11 cellular contexts compared by ENCODE assay signal in the genomic region with DNA sequence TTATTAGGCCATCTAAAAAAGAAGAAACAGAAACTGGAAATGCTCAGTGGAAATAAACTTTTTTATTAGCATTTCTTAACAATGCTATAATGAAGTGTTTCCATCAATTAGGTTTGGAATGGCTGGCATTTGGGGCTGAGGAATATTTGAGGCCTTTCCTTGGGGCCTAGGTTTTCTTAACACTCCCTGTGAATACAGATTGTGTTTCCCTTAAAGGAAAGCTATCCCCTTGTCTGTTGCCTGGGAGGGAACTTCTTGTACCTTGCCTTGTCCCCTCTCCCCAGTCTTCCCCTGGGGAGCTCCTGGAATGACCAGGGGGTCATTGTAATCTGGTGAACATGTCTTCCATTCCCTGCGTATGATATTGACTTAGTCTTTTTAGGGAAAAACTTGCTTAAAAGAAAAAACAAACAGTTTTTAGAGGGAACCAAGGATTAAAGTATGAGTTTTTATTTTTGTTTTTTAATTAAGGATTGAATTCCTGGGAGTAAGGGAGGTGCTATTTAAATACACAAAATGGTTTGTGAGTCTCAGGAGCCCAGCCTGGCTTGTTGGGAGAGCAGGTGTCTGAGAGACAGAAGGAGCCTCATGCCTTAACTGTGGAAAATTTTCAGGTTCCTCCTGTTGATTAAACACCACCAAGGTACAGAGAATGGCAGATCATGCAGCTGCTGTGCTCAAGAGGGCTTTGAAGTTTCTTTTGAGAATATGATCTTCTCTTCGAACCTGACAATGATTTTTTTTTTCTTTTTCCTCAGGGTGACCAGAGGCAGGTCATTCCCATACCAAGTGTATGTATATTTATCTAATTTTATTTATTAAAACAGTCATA. TPM values are rescaled to one million over a fixed set of nuclear protein-coding genes. Genes with fewer than 3 reads are reported as not detected.
DNase-seq lines count a peak whose midpoint lies in the region; ATAC-seq and TF ChIP-seq lines count a peak whose summit lies in the region.
"Had no signal": no experiment of that assay in that cellular context is flagged by ENCODE, and none has a peak within 500 bp of the region (broad histone marks: within the 10 kb centered on the region; RNA-seq: fewer than 3 reads in every experiment).

No MANE protein-coding gene starts in this region.

- 46% methylated on average over 2 of the region's 2 CpGs for WGBS in thymus

- H3K4me1 Mint-ChIP-seq in activated T-cell treated with anti-CD3 and anti-CD28 coated beads, Interleukin-2, amount 50 U/mL, for 24 hours (ENCODE audit: low read depth) = peaks cover 22% of the 10 kb centered on the region
- peaks cover 26% of the 10 kb centered on the region for H3K4me1 Mint-ChIP-seq in mesothelial cell of epicardium

- H3K36me3 Mint-ChIP-seq in activated T-cell treated with anti-CD3 and anti-CD28 coated beads, Interleukin-2, amount 50 U/mL, for 24 hours (ENCODE audit: low read depth) = no peaks in the 10 kb centered on the region
- H3K36me3 Mint-ChIP-seq in mesothelial cell of epicardium = peaks cover 22% of the 10 kb centered on the region
- H3K36me3 Mint-ChIP-seq: memory B cell had no signal

- no peaks in the 10 kb centered on the region for H3K27me3 ChIP-seq in thymus (ENCODE audit: control insufficient read depth, insufficient read depth)
- H3K27me3 ChIP-seq in WERI-Rb-1 (ENCODE audit: insufficient read depth, low read depth, severe bottlenecking) = no peaks in the 10 kb centered on the region

- H3K9me3 ChIP-seq in thymus (ENCODE audit: control insufficient read depth) (no peaks in the 10 kb centered on the region), WERI-Rb-1 (ENCODE audit: severe bottlenecking) (no peaks in the 10 kb centered on the region)

- no peaks in the 10 kb centered on the region for H3K27me3 Mint-ChIP-seq in activated T-cell treated with anti-CD3 and anti-CD28 coated beads, Interleukin-2, amount 50 U/mL, for 24 hours
- no peaks in the 10 kb centered on the region for H3K27me3 Mint-ChIP-seq in mesothelial cell of epicardium (ENCODE audit: low read depth)
- H3K27me3 Mint-ChIP-seq: memory B cell had no signal

- H3K27ac ChIP-seq in angular gyrus (ENCODE audit: low read depth, low read length) = peak overlapping the region; percentile 63
- peak overlapping the region; percentile 90 for H3K27ac ChIP-seq in thymus (ENCODE audit: low read depth)
- no peak overlapping the region for H3K27ac ChIP-seq in WERI-Rb-1
- H3K27ac ChIP-seq: KMS-11 had no signal

- H3K27ac Mint-ChIP-seq in activated T-cell treated with anti-CD3 and anti-CD28 coated beads, Interleukin-2, amount 50 U/mL, for 24 hours = peak overlapping the region; percentile 58
- H3K27ac Mint-ChIP-seq in mesothelial cell of epicardium = peak overlapping the region; percentile 89

- H3K9me3 Mint-ChIP-seq in activated T-cell treated with anti-CD3 and anti-CD28 coated beads, Interleukin-2, amount 50 U/mL, for 24 hours = peaks cover 2% of the 10 kb centered on the region
- peaks cover 6% of the 10 kb centered on the region for H3K9me3 Mint-ChIP-seq in mesothelial cell of epicardium
- H3K9me3 Mint-ChIP-seq: memory B cell had no signal

- no peak for TF ChIP-seq CTCF in mesothelial cell of epicardium (IDR thresholded peaks at IDR 0.05; ENCODE audit: unreplicated experiment)
- TF ChIP-seq CTCF in WERI-Rb-1 (IDR thresholded peaks at IDR 0.05; ENCODE audit: low read depth, low read length) = no peak

- H3K4me1 ChIP-seq in thymus (ENCODE audit: control insufficient read depth, insufficient read depth, low read length) = peaks cover 27% of the 10 kb centered on the region

- H3K4me3 Mint-ChIP-seq in activated T-cell treated with anti-CD3 and anti-CD28 coated beads, Interleukin-2, amount 50 U/mL, for 24 hours = no peak overlapping the region
- H3K4me3 Mint-ChIP-seq in mesothelial cell of epicardium = no peak overlapping the region
- H3K4me3 Mint-ChIP-seq: memory B cell had no signal

- ATAC-seq in HG03196 (IDR thresholded peaks at IDR 0.05; ENCODE audit: unreplicated experiment) = no peak

- H3K36me3 ChIP-seq in thymus (ENCODE audit: control insufficient read depth, insufficient read depth) (no peaks in the 10 kb centered on the region), WERI-Rb-1 (peaks cover 3% of the 10 kb centered on the region; the same call in 1 of the 2 replicates)

- DNase-seq in activated T-cell treated with anti-CD3 and anti-CD28 coated beads, Interleukin-2, amount 50 U/mL, for 24 hours = no peak
- DNase-seq in activated T-cell treated with anti-CD3 and anti-CD28 coated beads, Interleukin-2, amount 50 U/mL, for 48 hours = no peak
- DNase-seq in mesothelial cell of epicardium (ENCODE audit: low spot score in 2 of 2, unreplicated experiment in 2 of 2) (no peak), WERI-Rb-1 (no peak), kidney glomerular epithelial cell (lab: John Stamatoyannopoulos, UW) (no peak)
- DNase-seq: stimulated activated CD4-positive, alpha-beta T cell treated with anti-CD3 and anti-CD28 coated beads, Interleukin-2, amount 100 ng/mL, for 24 hours had no signal

- H3K4me3 ChIP-seq in thymus (ENCODE audit: low read length) (peak overlapping the region; percentile 8), WERI-Rb-1 (ENCODE audit: low read depth, low read length) (no peak overlapping the region)

RNA-seq across cellular contexts. Expression of a gene that starts 34.0 kb away (rescaled TPM):
- 15.3 to 16.7 TPM (median 16.4 TPM) in 3 replicates for total RNA-seq in mesothelial cell of epicardium
- 24.5 TPM for polyA plus RNA-seq in thymus
